8 cellular contexts compared by ENCODE assay signal in genomic region chr14:66495214-66496098, GRCh38. TPM values are rescaled to one million over a fixed set of nuclear protein-coding genes. Genes with fewer than 3 reads are reported as not detected.
DNase-seq lines count a peak whose midpoint lies in the region; ATAC-seq and TF ChIP-seq lines count a peak whose summit lies in the region.

No MANE protein-coding gene starts in this region.

- POLR2A ChIA-PET in GM10248 (lab: Yijun Ruan, JAX) = no interaction called here

- intact Hi-C loops in right lobe of liver (cut with DNase I) = no loop called here

- H3K36me3 ChIP-seq in right lobe of liver (no peaks in the 10 kb centered on the region), subcutaneous abdominal adipose tissue (ENCODE audit: control insufficient read depth in 5 of 5, insufficient read depth in 5 of 5, low read length in 5 of 5) (no peaks in the 10 kb centered on the region)

- H3K4me1 ChIP-seq in right lobe of liver (peaks cover 0 to 39% (median 10%) of the 10 kb centered on the region in 4 donors), subcutaneous abdominal adipose tissue (ENCODE audit: control insufficient read depth in 5 of 5, insufficient read depth in 5 of 5, low read length in 5 of 5) (peaks cover 0 to 17% (median 9%) of the 10 kb centered on the region in 5 donors)

- no peak for TF ChIP-seq POLR2A in right lobe of liver (IDR thresholded peaks at IDR 0.05)

- H3K27ac Mint-ChIP-seq in T-helper 17 cell = no peak overlapping the region

- peaks cover 4% of the 10 kb centered on the region for H3K27me3 Mint-ChIP-seq in T-helper 17 cell

- H3K27ac ChIP-seq in right lobe of liver (peak overlapping the region in 2 of 3 donors; percentile 36 to 84), subcutaneous abdominal adipose tissue (ENCODE audit: low read depth, low read length) (no peak overlapping the region)

- ATAC-seq in HG02610 (IDR thresholded peaks at IDR 0.05; ENCODE audit: unreplicated experiment) (peak; percentile 78), T-helper 17 cell (peak; percentile 81), right lobe of liver (peak; percentile 83 to 93 (median 89))

- WGBS in right lobe of liver (ENCODE audit: insufficient coverage, low coverage, low lambda C conversion rate, missing lambda C conversion rate) = 2% methylated on average over 4 of the region's 4 CpGs

- TF ChIP-seq CTCF in GM10248 (IDR thresholded peaks at IDR 0.05; ENCODE audit: control extremely low read depth, extremely low read depth, low read depth, missing control alignments) (peak; percentile 70), right lobe of liver (IDR thresholded peaks at IDR 0.05) (peak; percentile 71 to 84 (median 78))

- no peaks in the 10 kb centered on the region for H3K9me3 ChIP-seq in T-helper 17 cell (ENCODE audit: control insufficient read depth, low read length, poor library complexity, severe bottlenecking)
- H3K9me3 ChIP-seq in right lobe of liver = no peaks in the 10 kb centered on the region
- H3K9me3 ChIP-seq in subcutaneous abdominal adipose tissue (ENCODE audit: control insufficient read depth in 5 of 5, low read length in 5 of 5) = no peaks in the 10 kb centered on the region

- DNase-seq in A172 (ENCODE audit: low spot score) = peak; percentile 23
- peak; percentile 41 for DNase-seq in GM10248 (ENCODE audit: extremely low spot score)
- DNase-seq in NCI-H146 treated with DMSO at 0.1 percent for 48 hours (lab: John Stamatoyannopoulos, UW; ENCODE audit: unreplicated experiment) = peak; percentile 0
- peak in 1 of 3 donors; percentile 7 for DNase-seq in T-helper 17 cell
- DNase-seq in dermis blood vessel endothelial cell = peak; percentile 84
- peak in 1 of 3 donors; percentile 57 for DNase-seq in right lobe of liver

- H3K36me3 Mint-ChIP-seq in T-helper 17 cell (ENCODE audit: low read depth) = no peaks in the 10 kb centered on the region

- peak overlapping the region in 1 of 3 donors; percentile 39 for H3K4me3 ChIP-seq in right lobe of liver
- H3K4me3 ChIP-seq in subcutaneous abdominal adipose tissue (ENCODE audit: low read depth in 1 of 5, low read length in 5 of 5) = peak overlapping the region in 4 of 5 donors; percentile 6 to 58 (median 22)

- H3K27me3 ChIP-seq in right lobe of liver = no peaks in the 10 kb centered on the region
- no peaks in the 10 kb centered on the region for H3K27me3 ChIP-seq in subcutaneous abdominal adipose tissue (ENCODE audit: control insufficient read depth in 5 of 5, insufficient read depth in 4 of 5, low read length in 5 of 5)

- H3K9ac ChIP-seq in subcutaneous abdominal adipose tissue (ENCODE audit: low read length in 5 of 5) = peak overlapping the region in 3 of 5 donors; percentile 28 to 56 (median 32)

- peaks cover 10% of the 10 kb centered on the region for H3K4me1 Mint-ChIP-seq in T-helper 17 cell

- CTCF ChIA-PET in GM10248 (lab: Yijun Ruan, JAX) = interaction anchor here (0.7 to 1.5 kb wide), 11 partner anchors 10 to 864 kb away, joined by 3 to 7 read pairs (median 3); partner anchors contain the start of genes ATP6V1D, CCDC196 and EIF2S1

- H3K4me3 Mint-ChIP-seq in T-helper 17 cell = no peak overlapping the region

RNA-seq across cellular contexts. Expression of gene CCDC196, which starts 9.3 kb away (rescaled TPM):
- total RNA-seq in A172 (2014; rRNA removed; shearing (Covaris generic)) = not detected in 2 replicates
- not detected for total RNA-seq in T-helper 17 cell
- total RNA-seq in dermis blood vessel endothelial cell = not detected in 2 replicates
- 1 to 10 TPM in 4 of 6 experiments, not detected in 2; 1.9 to 8.1 (median 5.6) TPM for total RNA-seq in right lobe of liver

RNA-seq across cellular contexts. Expression of gene GPHN, which starts 12.5 kb away (rescaled TPM):
- total RNA-seq in A172 (2014; rRNA removed; shearing (Covaris generic)) = 10.7 and 13.3 TPM in 2 replicates
- total RNA-seq in T-helper 17 cell (10 to 100 TPM; 23.1 to 24.4 TPM), dermis blood vessel endothelial cell (8.8 and 21.6 TPM in 2 replicates), right lobe of liver (10 to 100 TPM; 21.2 to 81.7 (median 40.2) TPM)
